24 cellular contexts compared by ENCODE assay signal in genomic region chr5:74355456-74355855, GRCh38.
"Had no signal": no experiment of that assay in that cellular context is flagged by ENCODE, and none has a peak within 500 bp of the region (broad histone marks: within the 10 kb centered on the region; RNA-seq: fewer than 3 reads in every experiment).

No MANE protein-coding gene starts in this region.

- FAIRE-seq: kidney, small intestine had no signal

- DNase-seq: colonic mucosa; effector CD8-positive, alpha-beta T cell; endodermal cell; foreskin fibroblast; gastrocnemius medialis; head of caudate nucleus; kidney; left lung; mesenchymal stem cell; midbrain; naive thymus-derived CD4-positive, alpha-beta T cell; right lobe of liver; small intestine; stimulated activated CD4-positive, alpha-beta T cell treated with anti-CD3 and anti-CD28 coated beads, Interleukin-15, amount 100 ng/mL, for 24 hours; stimulated activated CD4-positive, alpha-beta T cell treated with anti-CD3 and anti-CD28 coated beads, Interleukin-2, amount 100 ng/mL, for 48 hours; stimulated activated CD8-positive, alpha-beta memory T cell treated with anti-CD3 and anti-CD28 coated beads, Interleukin-4, amount 100 ng/mL, for 48 hours; stimulated activated naive CD4-positive, alpha-beta T cell; stimulated activated naive CD8-positive, alpha-beta T cell treated with anti-CD3 and anti-CD28 coated beads, Interleukin-15, amount 100 ng/mL, for 72 hours; tibial artery; upper lobe of left lung; uterus had no signal

- H3K27me3 ChIP-seq: colonic mucosa, gastrocnemius medialis, left lung, neural progenitor cell, right lobe of liver, tibial artery, upper lobe of left lung, uterus had no signal

- H3K4me1 ChIP-seq: colonic mucosa, gastrocnemius medialis, left lung, neural progenitor cell, right lobe of liver, tibial artery, upper lobe of left lung, uterus had no signal

- H3K9me3 ChIP-seq: colonic mucosa, gastrocnemius medialis, left lung, right lobe of liver, tibial artery, upper lobe of left lung, uterus had no signal

- H3K4me3 ChIP-seq: colonic mucosa, gastrocnemius medialis, left lung, neural progenitor cell, right lobe of liver, tibial artery, upper lobe of left lung, uterus had no signal

- H3K36me3 ChIP-seq: colonic mucosa, gastrocnemius medialis, left lung, neural progenitor cell, right lobe of liver, tibial artery, upper lobe of left lung, uterus had no signal

- H3K27ac ChIP-seq: colonic mucosa, epithelial cell of prostate, gastrocnemius medialis, left lung, neural progenitor cell, parathyroid adenoma, right lobe of liver, tibial artery, upper lobe of left lung, uterus had no signal
